1 cellular context compared by ENCODE assay signal in genomic region chr5:35081134-35081533, GRCh38.
TF ChIP-seq lines count a peak whose summit lies in the region.

No MANE protein-coding gene starts in this region.

TF ChIP-seq in HepG2, 621 proteins besides CTCF, POLR2A, EP300 and RAD21 (continued from another document):
- TF ChIP-seq AHDC1 (CRISPR knock-in tag; IDR thresholded peaks at IDR 0.05; ENCODE audit: borderline replicate concordance) (no peak), ZNF605 (CRISPR knock-in tag; IDR thresholded peaks at IDR 0.05) (no peak), BCLAF1 (IDR thresholded peaks at IDR 0.05) (no peak), NCOA5 (CRISPR knock-in tag; IDR thresholded peaks at IDR 0.05) (no peak), SMARCE1 (IDR thresholded peaks at IDR 0.05; ENCODE audit: borderline replicate concordance) (no peak), ZNF724P (CRISPR knock-in tag; IDR thresholded peaks at IDR 0.05; ENCODE audit: borderline replicate concordance) (no peak), ZSCAN22 (CRISPR knock-in tag; IDR thresholded peaks at IDR 0.05) (no peak), IRF1 (CRISPR knock-in tag; IDR thresholded peaks at IDR 0.05; ENCODE audit: low read depth) (no peak), IRF2 (CRISPR knock-in tag; IDR thresholded peaks at IDR 0.05) (no peak)
